ENCODE assay signal across 8 cellular contexts in genomic region chr22:29206372-29207230, GRCh38. TPM values are rescaled to one million over a fixed set of nuclear protein-coding genes. Genes with fewer than 3 reads are reported as not detected.
A peak's percentile ranks its signal among the peaks of the same experiment; 100 is the strongest.
DNase-seq lines count a peak whose midpoint lies in the region; ATAC-seq and TF ChIP-seq lines count a peak whose summit lies in the region.

No MANE protein-coding gene starts in this region.

- H3K9me3 ChIP-seq in SK-N-MC (ENCODE audit: low read depth, low read length), result no peaks in the 10 kb centered on the region

- H3K4me1 ChIP-seq in rectal smooth muscle tissue (ENCODE audit: control insufficient read depth, insufficient read depth, low read length), result no peaks in the 10 kb centered on the region

- H3K4me3 ChIP-seq in GM06990 (replicated peaks; ENCODE audit: low read depth, low read length) (peak overlapping the region; percentile 91), SK-N-MC (peak overlapping the region; percentile 64), fibroblast of the aortic adventitia (ENCODE audit: low read depth, low read length) (peak overlapping the region; percentile 57), rectal smooth muscle tissue (ENCODE audit: low read length) (peak overlapping the region; percentile 74)

- H3K27me3 ChIP-seq in GM06990 (replicated peaks; ENCODE audit: control insufficient read depth, insufficient read depth, low read length), result no peaks in the 10 kb centered on the region
- peaks cover 3% of the 10 kb centered on the region for H3K27me3 ChIP-seq in rectal smooth muscle tissue (ENCODE audit: control insufficient read depth, insufficient read depth, low read length)

- H3K36me3 ChIP-seq in GM06990 (ENCODE audit: control insufficient read depth, insufficient read depth, low read length), result no peaks in the 10 kb centered on the region
- no peaks in the 10 kb centered on the region for H3K36me3 ChIP-seq in SK-N-MC (ENCODE audit: insufficient read depth, low read length)
- no peaks in the 10 kb centered on the region for H3K36me3 ChIP-seq in rectal smooth muscle tissue (ENCODE audit: control insufficient read depth, insufficient read depth, low read length)

- no peak for ATAC-seq in HG03354 (IDR thresholded peaks at IDR 0.05; ENCODE audit: poor library complexity, severe bottlenecking, unreplicated experiment)

- H3K27ac ChIP-seq in SK-N-MC, result no peak overlapping the region
- no peak overlapping the region for H3K27ac ChIP-seq in rectal smooth muscle tissue (ENCODE audit: low read depth, low read length)

- no peak overlapping the region for H3K9ac ChIP-seq in SK-N-MC (ENCODE audit: insufficient read length)
- H3K9ac ChIP-seq in rectal smooth muscle tissue (ENCODE audit: low read length), result no peak overlapping the region

- TF ChIP-seq CTCF in GM06990 (IDR thresholded peaks at IDR 0.05; ENCODE audit: insufficient read depth, low read length, poor library complexity, severe bottlenecking), result no peak
- TF ChIP-seq CTCF in fibroblast of the aortic adventitia (IDR thresholded peaks at IDR 0.05; ENCODE audit: insufficient read depth, low read length), result no peak

- no peak for DNase-seq in GM06990 (ENCODE audit: extremely low read depth, insufficient read length)
- DNase-seq in SK-N-MC (ENCODE audit: low read depth, low spot score), result no peak
- no peak for DNase-seq in fibroblast of the aortic adventitia (ENCODE audit: low read depth)
- no peak for DNase-seq in stimulated activated CD8-positive, alpha-beta memory T cell treated with anti-CD3 and anti-CD28 coated beads, Interleukin-4, amount 100 ng/mL, for 48 hours
- no peak for DNase-seq in RPMI8226
- DNase-seq in T-helper 9 cell, result no peak

RNA-seq across cellular contexts. Expression of gene EMID1, which starts 0.9 kb away (rescaled TPM):
- 0.08 TPM in 1 of 2 replicates, not detected in the other for total RNA-seq in fibroblast of the aortic adventitia (ENCODE audit: low replicate concordance)
